In the genomic region with DNA sequence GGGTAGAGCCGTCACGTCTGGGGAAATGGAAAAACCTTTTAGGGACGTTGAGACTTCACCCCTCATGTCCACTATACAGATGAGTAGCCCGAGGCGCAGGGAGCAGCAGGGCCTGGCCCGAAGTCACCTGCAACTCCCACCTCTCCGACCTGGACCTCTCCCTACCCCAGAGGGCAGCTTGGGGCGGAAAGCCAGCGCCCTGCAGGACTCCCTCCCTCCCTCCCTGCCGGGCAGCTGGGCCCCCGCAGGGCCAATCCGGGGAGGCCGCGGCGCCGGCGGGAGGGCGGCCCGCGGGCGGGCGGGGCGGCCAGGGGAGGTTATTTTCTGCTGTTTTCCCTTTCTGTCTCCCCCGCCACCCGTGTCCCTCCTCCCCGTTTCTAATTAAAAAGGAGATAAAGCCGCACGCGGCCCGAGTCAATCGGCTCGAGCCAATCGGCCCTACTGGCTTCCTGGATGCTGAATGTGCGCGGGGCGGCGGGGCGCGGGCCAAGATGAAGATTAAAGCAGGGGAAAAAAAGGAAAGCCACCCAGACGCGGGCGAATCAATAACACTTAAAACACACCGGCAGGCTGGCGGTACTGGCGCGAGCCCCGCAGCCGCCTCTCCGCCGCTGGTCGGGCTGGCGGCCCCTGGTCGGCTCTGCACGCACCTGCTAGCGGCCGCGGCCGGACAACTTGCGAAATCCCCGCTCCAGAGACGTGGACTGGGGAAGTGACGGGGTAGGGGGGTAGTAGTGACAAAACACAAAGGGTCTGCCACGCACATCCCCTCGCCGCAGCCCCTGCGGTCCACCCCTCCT, we compare ENCODE assay signal across 9 cellular contexts. TPM values are rescaled to one million over a fixed set of nuclear protein-coding genes. Genes with fewer than 3 reads are reported as not detected.
DNase-seq lines count a peak whose midpoint lies in the region; ATAC-seq lines count a peak whose summit lies in the region.
"Had no signal": no experiment of that assay in that cellular context is flagged by ENCODE, and none has a peak within 500 bp of the region (broad histone marks: within the 10 kb centered on the region; RNA-seq: fewer than 3 reads in every experiment).

No MANE protein-coding gene starts in this region.

- H3K27me3 ChIP-seq in iPS DF 6.9 (ENCODE audit: control insufficient read depth, insufficient read depth, low read length): peaks cover 47% of the 10 kb centered on the region

- H3K27me3 Mint-ChIP-seq in activated CD8-positive, alpha-beta T cell treated with anti-CD3 and anti-CD28 coated beads, Interleukin-2, amount 10 ng/mL, durations not matched to agents 7 days and 5 days (ENCODE audit: low read depth): peaks cover 73% of the 10 kb centered on the region

- no peaks in the 10 kb centered on the region for H3K9me3 Mint-ChIP-seq in activated CD8-positive, alpha-beta T cell treated with anti-CD3 and anti-CD28 coated beads, Interleukin-2, amount 10 ng/mL, durations not matched to agents 7 days and 5 days (ENCODE audit: insufficient read depth)
- H3K9me3 Mint-ChIP-seq: activated naive CD8-positive, alpha-beta T cell treated with anti-CD3 and anti-CD28 coated beads, Interleukin-2, amount 10 ng/mL, durations not matched to agents 7 days and 5 days had no signal

- peak overlapping the region; percentile 34 for H3K4me3 Mint-ChIP-seq in activated CD8-positive, alpha-beta T cell treated with anti-CD3 and anti-CD28 coated beads, Interleukin-2, amount 10 ng/mL, durations not matched to agents 7 days and 5 days

- H3K4me3 ChIP-seq in iPS DF 6.9 (ENCODE audit: low read length): peak overlapping the region; percentile 16; the same call in 1 of the 2 replicates
- peak overlapping the region in 6 of 7 experiments; percentile 5 to 45 (median 36) for H3K4me3 ChIP-seq in skin epidermis

- H3K9me3 ChIP-seq in iPS DF 6.9 (ENCODE audit: control insufficient read depth, insufficient read depth, low read length): no peaks in the 10 kb centered on the region

- H3K27ac ChIP-seq in iPS DF 6.9 (ENCODE audit: low read length) (no peak overlapping the region), skin epidermis (no peak overlapping the region)

- CTCF ChIA-PET in activated CD8-positive, alpha-beta T cell treated with anti-CD3 and anti-CD28 coated beads, Interleukin-2, amount 10 ng/mL, durations not matched to agents 7 days and 5 days (lab: Charles Lee): interaction anchor here (16.8 kb wide), 1 partner anchor 225 kb away, joined by 387 read pairs; no protein-coding TSS in a partner anchor

- no peak for ATAC-seq in activated CD8-positive, alpha-beta T cell treated with anti-CD3 and anti-CD28 coated beads, Interleukin-2, amount 10 ng/mL, durations not matched to agents 7 days and 5 days
- ATAC-seq in HG03025 (IDR thresholded peaks at IDR 0.05; ENCODE audit: low FRiP score, unreplicated experiment): no peak

- H3K4me1 Mint-ChIP-seq in activated CD8-positive, alpha-beta T cell treated with anti-CD3 and anti-CD28 coated beads, Interleukin-2, amount 10 ng/mL, durations not matched to agents 7 days and 5 days (ENCODE audit: low read depth): peaks cover 7% of the 10 kb centered on the region
- H3K4me1 Mint-ChIP-seq: activated naive CD8-positive, alpha-beta T cell treated with anti-CD3 and anti-CD28 coated beads, Interleukin-2, amount 10 ng/mL, durations not matched to agents 7 days and 5 days had no signal

- no CpG with 5 or more reads among the region's 66 CpGs for WGBS in iPS DF 6.9 (ENCODE audit: insufficient coverage, insufficient read length)

- no peaks in the 10 kb centered on the region for H3K36me3 Mint-ChIP-seq in activated CD8-positive, alpha-beta T cell treated with anti-CD3 and anti-CD28 coated beads, Interleukin-2, amount 10 ng/mL, durations not matched to agents 7 days and 5 days (ENCODE audit: low read depth)
- H3K36me3 Mint-ChIP-seq: activated naive CD8-positive, alpha-beta T cell treated with anti-CD3 and anti-CD28 coated beads, Interleukin-2, amount 10 ng/mL, durations not matched to agents 7 days and 5 days had no signal

- H3K36me3 ChIP-seq in iPS DF 6.9 (ENCODE audit: control insufficient read depth, insufficient read depth, low read length): no peaks in the 10 kb centered on the region

- POLR2A ChIA-PET in activated CD8-positive, alpha-beta T cell treated with anti-CD3 and anti-CD28 coated beads, Interleukin-2, amount 10 ng/mL, durations not matched to agents 7 days and 5 days (lab: Charles Lee): no interaction called here

- peak in 2 of 3 experiments; percentile 20 to 29 for DNase-seq in NCI-H1417 (lab: John Stamatoyannopoulos, UW)
- no peak for DNase-seq in NCI-H1417 treated with DMSO at 0.1 percent for 48 hours (lab: John Stamatoyannopoulos, UW)
- no peak for DNase-seq in activated CD8-positive, alpha-beta T cell treated with anti-CD3 and anti-CD28 coated beads, Interleukin-2, amount 10 ng/mL, durations not matched to agents 7 days and 5 days
- no peak for DNase-seq in iPS DF 6.9 (ENCODE audit: low read depth, low spot score)
- DNase-seq in DMS53 treated with DMSO at 0.1 percent for 48 hours (lab: John Stamatoyannopoulos, UW; ENCODE audit: unreplicated experiment): no peak
- no peak for DNase-seq in KG1 (lab: John Stamatoyannopoulos, UW)

- H3K4me1 ChIP-seq in iPS DF 6.9 (ENCODE audit: control insufficient read depth, insufficient read depth, low read length): no peaks in the 10 kb centered on the region; the same call in 1 of the 2 replicates

- H3K27ac Mint-ChIP-seq in activated CD8-positive, alpha-beta T cell treated with anti-CD3 and anti-CD28 coated beads, Interleukin-2, amount 10 ng/mL, durations not matched to agents 7 days and 5 days: no peak overlapping the region
- H3K27ac Mint-ChIP-seq: activated naive CD8-positive, alpha-beta T cell treated with anti-CD3 and anti-CD28 coated beads, Interleukin-2, amount 10 ng/mL, durations not matched to agents 7 days and 5 days had no signal

RNA-seq across cellular contexts. Expression of a gene that starts 1.8 kb away (rescaled TPM):
- total RNA-seq in activated CD8-positive, alpha-beta T cell treated with anti-CD3 and anti-CD28 coated beads, Interleukin-2, amount 10 ng/mL, durations not matched to agents 7 days and 5 days: not detected

Comparison
In these comparisons a context has a peak if more than half of its experiments do, and no peak if none do; other contexts are left out.
1. DNase-seq: peak in NCI-H1417 (2 of 3); none in NCI-H1417 treated with DMSO at 0.1 percent for 48 hours (single experiment), activated CD8-positive, alpha-beta T cell treated with anti-CD3 and anti-CD28 coated beads, Interleukin-2, amount 10 ng/mL, durations not matched to agents 7 days and 5 days (single experiment), iPS DF 6.9 (single experiment), DMS53 treated with DMSO at 0.1 percent for 48 hours (single experiment) and KG1 (single experiment).